26 cellular contexts compared by ENCODE assay signal in the genomic region with DNA sequence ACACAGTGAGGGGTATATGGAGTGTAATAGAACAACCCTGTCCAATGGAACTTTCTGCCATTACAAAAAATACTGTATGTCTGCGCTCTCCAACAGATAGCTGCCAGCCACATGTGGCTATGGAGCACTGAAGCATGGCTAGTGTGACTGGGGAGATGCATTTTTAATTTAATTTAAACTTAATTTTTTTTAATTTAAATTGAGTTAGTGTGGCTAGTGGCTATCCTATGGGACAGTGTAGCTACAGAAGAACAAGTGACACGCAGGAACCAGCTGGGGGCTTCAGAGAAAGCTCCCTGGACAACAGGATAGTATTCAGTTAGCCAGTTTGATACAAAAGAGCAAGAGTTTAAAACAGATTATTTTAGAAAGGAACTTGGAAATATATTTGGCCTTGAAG.
"Had no signal": no experiment of that assay in that cellular context is flagged by ENCODE, and none has a peak within 500 bp of the region (broad histone marks: within the 10 kb centered on the region; RNA-seq: fewer than 3 reads in every experiment).

No MANE protein-coding gene starts in this region.

- H3K4me3 ChIP-seq: stomach, suprapubic skin, testis, thoracic aorta, thyroid gland, tibial artery, tibial nerve, transverse colon, upper lobe of left lung, upper lobe of right lung, uterus, vagina had no signal

- ATAC-seq: stimulated activated effector memory CD8-positive, alpha-beta T cell treated with anti-CD3 and anti-CD28 coated beads, Interleukin-12 subunit alpha, Interleukin-12 subunit beta, amount 100 ng/mL, for 72 hours; stimulated activated memory B cell treated with anti-CD40 and anti-IgM and Interleukin-4, amounts not matched to agents 10 μg/mL and 1 μg/mL and 100 μg/mL, for 72 hours; stimulated activated naive B cell treated with anti-CD40 and anti-IgM and Interleukin-4, amounts not matched to agents 10 μg/mL and 1 μg/mL and 100 μg/mL, for 72 hours; stimulated activated naive CD8-positive, alpha-beta T cell treated with anti-CD3 and anti-CD28 coated beads, Interleukin-15, amount 100 ng/mL, for 72 hours; stimulated activated naive CD8-positive, alpha-beta T cell treated with anti-CD3 and anti-CD28 coated beads, Interleukin-15, Interleukin-2, amounts not matched to agents 100 U/mL and 50 U/mL, for 24 hours; upper lobe of right lung had no signal

- DNase-seq: stimulated activated CD4-positive, alpha-beta T cell treated with anti-CD3 and anti-CD28 coated beads, Interleukin-2, amount 100 ng/mL, for 48 hours; stimulated activated CD4-positive, alpha-beta T cell treated with anti-CD3 and anti-CD28 coated beads, Interleukin-4, amount 100 ng/mL, for 1 hour; stimulated activated CD4-positive, alpha-beta T cell treated with anti-CD3 and anti-CD28 coated beads, Interleukin-4, amount 100 ng/mL, for 24 hours; stimulated activated CD4-positive, alpha-beta T cell treated with anti-CD3 and anti-CD28 coated beads, Interleukin-4, amount 100 ng/mL, for 4 hours; stimulated activated CD8-positive, alpha-beta memory T cell treated with anti-CD3 and anti-CD28 coated beads, Interleukin-4, amount 100 ng/mL, for 48 hours; stimulated activated naive B cell treated with anti-CD40 and anti-IgM and Interleukin-4, amounts not matched to agents 10 μg/mL and 1 μg/mL and 100 μg/mL, for 72 hours; stimulated activated naive CD4-positive, alpha-beta T cell; stimulated activated naive CD4-positive, alpha-beta T cell treated with Interleukin-2 at 50 U/mL for 16 hours; stimulated activated naive CD8-positive, alpha-beta T cell treated with anti-CD3 and anti-CD28 coated beads, Interleukin-15, amount 100 ng/mL, for 72 hours; stimulated activated naive CD8-positive, alpha-beta T cell treated with anti-CD3 and anti-CD28 coated beads, Interleukin-15, Interleukin-2, amounts not matched to agents 100 U/mL and 50 U/mL, for 24 hours; stomach; substantia nigra; testis; thyroid gland; tibial artery; transverse colon; trophoblast cell; upper lobe of left lung; upper lobe of right lung; uterus had no signal

- H3K4me1 ChIP-seq: stomach, suprapubic skin, testis, thyroid gland, tibial artery, tibial nerve, transverse colon, upper lobe of left lung, upper lobe of right lung, uterus, vagina had no signal

- H3K9me3 ChIP-seq: suprapubic skin, testis, thoracic aorta, thyroid gland, tibial artery, transverse colon, upper lobe of right lung, uterus, vagina had no signal

- H3K27me3 ChIP-seq: stomach, suprapubic skin, testis, thyroid gland, tibial artery, tibial nerve, transverse colon, upper lobe of left lung, upper lobe of right lung, uterus, vagina had no signal

- H3K36me3 ChIP-seq: suprapubic skin, thoracic aorta, thyroid gland, tibial artery, transverse colon, upper lobe of left lung, upper lobe of right lung, uterus, vagina had no signal

- H3K27ac ChIP-seq: stomach, suprapubic skin, testis, thoracic aorta, thyroid gland, tibial artery, tibial nerve, transverse colon, upper lobe of left lung, upper lobe of right lung, uterus, vagina had no signal
